12 cellular contexts compared by ENCODE assay signal in the genomic region with DNA sequence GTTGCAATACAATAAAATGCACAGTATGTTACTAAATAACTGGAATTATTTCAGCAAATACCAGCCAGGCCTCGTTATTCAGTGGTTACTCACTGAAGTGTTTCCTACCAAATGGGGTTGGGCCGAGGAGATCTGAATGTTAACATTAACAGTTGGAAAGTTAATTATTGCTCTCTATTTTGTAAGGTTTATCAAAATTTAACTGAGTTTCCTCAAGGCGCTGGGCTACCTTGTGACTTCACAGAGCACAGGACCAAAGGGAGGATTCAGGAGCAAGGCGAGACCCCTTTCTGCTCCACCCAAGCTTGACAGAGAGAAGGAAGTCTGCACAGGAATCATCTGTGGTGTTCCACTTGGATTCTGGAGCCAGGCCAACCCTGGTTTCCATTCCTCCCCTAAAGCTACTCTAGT. TPM values are rescaled to one million over a fixed set of nuclear protein-coding genes. Genes with fewer than 3 reads are reported as not detected.
DNase-seq lines count a peak whose midpoint lies in the region; FAIRE-seq and TF ChIP-seq lines count a peak whose summit lies in the region.
"Had no signal": no experiment of that assay in that cellular context is flagged by ENCODE, and none has a peak within 500 bp of the region (broad histone marks: within the 10 kb centered on the region; RNA-seq: fewer than 3 reads in every experiment).

No MANE protein-coding gene starts in this region.

- no peaks in the 10 kb centered on the region for H3K36me3 ChIP-seq in bronchial epithelial cell (ENCODE audit: control insufficient read depth, insufficient read depth, low read length)
- H3K36me3 ChIP-seq in kidney epithelial cell (ENCODE audit: control insufficient read depth, insufficient read depth, low read length) = no peaks in the 10 kb centered on the region
- no peaks in the 10 kb centered on the region for H3K36me3 ChIP-seq in thyroid gland
- no peaks in the 10 kb centered on the region for H3K36me3 ChIP-seq in OCI-LY7 (ENCODE audit: insufficient read depth, low read length)

- POLR2A ChIA-PET in OCI-LY7 (lab: Charles Lee) = no interaction called here

- H3K79me2 ChIP-seq in OCI-LY7 (ENCODE audit: insufficient read depth, low read depth, low read length) = no peaks in the 10 kb centered on the region

- H2AFZ ChIP-seq in OCI-LY7 (ENCODE audit: low read length) = no peak overlapping the region

- intact Hi-C loops in thyroid gland (cut with DNase I) = no loop called here
- intact Hi-C loops in OCI-LY7 (cut with micrococcal nuclease; ENCODE audit: unreplicated experiment) = no loop called here

- no peaks in the 10 kb centered on the region for H4K20me1 ChIP-seq in OCI-LY7 (ENCODE audit: insufficient read depth, low read length)

- TF ChIP-seq CTCF in bronchial epithelial cell (IDR thresholded peaks at IDR 0.05; ENCODE audit: insufficient read depth, low read length, severe bottlenecking) = no peak
- no peak for TF ChIP-seq CTCF in kidney epithelial cell (IDR thresholded peaks at IDR 0.05; ENCODE audit: insufficient read depth, low read length, poor library complexity, severe bottlenecking)
- no peak for TF ChIP-seq CTCF in thyroid gland (IDR thresholded peaks at IDR 0.05)
- TF ChIP-seq CTCF in OCI-LY7 (conservative IDR thresholded peaks at IDR 0.05; ENCODE audit: low read length) = no peak

- no peak overlapping the region for H3K4me3 ChIP-seq in bronchial epithelial cell (ENCODE audit: low read depth, low read length)
- H3K4me3 ChIP-seq in kidney epithelial cell (ENCODE audit: low read depth, low read length) = no peak overlapping the region
- H3K4me3 ChIP-seq in thyroid gland (replicated peaks in 1 of 3) = no peak overlapping the region
- no peak overlapping the region for H3K4me3 ChIP-seq in OCI-LY7 (ENCODE audit: low read depth, low read length, poor library complexity, severe bottlenecking)

- H3K27ac ChIP-seq in thyroid gland (peak overlapping the region in 2 of 3 donors; percentile 38 to 48), OCI-LY7 (ENCODE audit: low read depth, low read length, poor library complexity, severe bottlenecking) (no peak overlapping the region)
- H3K27ac ChIP-seq: HL-60 had no signal

- peaks cover 16 to 27% of the 10 kb centered on the region in 2 donors for H3K4me1 ChIP-seq in thyroid gland
- no peaks in the 10 kb centered on the region for H3K4me1 ChIP-seq in OCI-LY7 (ENCODE audit: insufficient read depth, low read length, poor library complexity, severe bottlenecking)

- no peak for TF ChIP-seq POLR2A in thyroid gland (IDR thresholded peaks at IDR 0.05)

- no peak overlapping the region for H3K4me2 ChIP-seq in OCI-LY7 (ENCODE audit: low read length)

- H3K9me3 ChIP-seq in thyroid gland (no peaks in the 10 kb centered on the region), OCI-LY7 (ENCODE audit: low read length) (no peaks in the 10 kb centered on the region)

- FAIRE-seq in bronchial epithelial cell (lab: Jason Lieb, UNC) = no peak

- H3K27me3 ChIP-seq in bronchial epithelial cell (ENCODE audit: control insufficient read depth, insufficient read depth, low read length) (no peaks in the 10 kb centered on the region), kidney epithelial cell (ENCODE audit: control insufficient read depth, insufficient read depth, low read length) (no peaks in the 10 kb centered on the region), thyroid gland (no peaks in the 10 kb centered on the region)

- BruUV-seq in OCI-LY7 (replicated peaks; lab: Mats Ljungman, UMichigan) = no TSS peak

- H3K9me2 ChIP-seq in OCI-LY7 (ENCODE audit: insufficient read depth, low read length) = no peaks in the 10 kb centered on the region

- CTCF ChIA-PET in OCI-LY7 (lab: Charles Lee; ENCODE audit: unreplicated experiment) = no interaction called here

- peak; percentile 45 for DNase-seq in HS-5 (ENCODE audit: low read depth)
- peak; percentile 53 for DNase-seq in bronchial epithelial cell (ENCODE audit: low read depth)
- DNase-seq in kidney epithelial cell (ENCODE audit: low read depth) = peak; percentile 89
- peak; percentile 22 to 51 for DNase-seq in thyroid gland
- DNase-seq in SHP77 treated with DMSO at 0.1 percent for 48 hours (lab: John Stamatoyannopoulos, UW) = no peak
- no peak for DNase-seq in OCI-LY7 (ENCODE audit: low spot score)
- DNase-seq in NCI-H1417 (lab: John Stamatoyannopoulos, UW) = no peak
- DNase-seq: activated naive CD4-positive, alpha-beta T cell treated with anti-CD3 and anti-CD28 coated beads for 36 hours; CD8-positive, alpha-beta memory T cell; immature natural killer cell; naive thymus-derived CD8-positive, alpha-beta T cell had no signal

- 42 to 53% methylated on average over 4 of the region's 4 CpGs for WGBS in thyroid gland, 2 donors

RNA-seq across cellular contexts. Expression of gene ADAMTS9, which starts 21.6 kb away (rescaled TPM):
- total RNA-seq in bronchial epithelial cell = 0.26 and 0.77 TPM in 2 replicates
- total RNA-seq in kidney epithelial cell = 211 and 217 TPM in 2 replicates
- total RNA-seq in thyroid gland = 100 to 1,000 TPM in 2 of 4 donors, 10 to 100 TPM in 2; 20.2 to 142 (median 74.9) TPM
- total RNA-seq in OCI-LY7 (2014; rRNA removed; shearing (Covaris generic)) = not detected in 2 replicates
- total RNA-seq in OCI-LY7 (2022) = not detected in 2 replicates
- total RNA-seq: activated naive CD4-positive, alpha-beta T cell treated with anti-CD3 and anti-CD28 coated beads for 36 hours; CD8-positive, alpha-beta memory T cell; naive thymus-derived CD8-positive, alpha-beta T cell had no signal

Comparison
In these comparisons a context has a peak if more than half of its experiments do, and no peak if none do; other contexts are left out.
1. DNase-seq: peak in HS-5 (single experiment), bronchial epithelial cell (single experiment), kidney epithelial cell (single experiment) and thyroid gland (2 of 2); none in SHP77 treated with DMSO at 0.1 percent for 48 hours (single experiment), OCI-LY7 (single experiment) and NCI-H1417 (0 of 3).
2. RNA of gene ADAMTS9, which starts 21.6 kb away (total RNA-seq): 211 to 217 TPM in kidney epithelial cell and 20.2 to 142 TPM in thyroid gland; 0.26 to 0.77 TPM in bronchial epithelial cell and not detected in OCI-LY7; every median in the first group is over 10 times any median in the second.